Comparison of ENCODE assay signal across 12 cellular contexts in the genomic region with DNA sequence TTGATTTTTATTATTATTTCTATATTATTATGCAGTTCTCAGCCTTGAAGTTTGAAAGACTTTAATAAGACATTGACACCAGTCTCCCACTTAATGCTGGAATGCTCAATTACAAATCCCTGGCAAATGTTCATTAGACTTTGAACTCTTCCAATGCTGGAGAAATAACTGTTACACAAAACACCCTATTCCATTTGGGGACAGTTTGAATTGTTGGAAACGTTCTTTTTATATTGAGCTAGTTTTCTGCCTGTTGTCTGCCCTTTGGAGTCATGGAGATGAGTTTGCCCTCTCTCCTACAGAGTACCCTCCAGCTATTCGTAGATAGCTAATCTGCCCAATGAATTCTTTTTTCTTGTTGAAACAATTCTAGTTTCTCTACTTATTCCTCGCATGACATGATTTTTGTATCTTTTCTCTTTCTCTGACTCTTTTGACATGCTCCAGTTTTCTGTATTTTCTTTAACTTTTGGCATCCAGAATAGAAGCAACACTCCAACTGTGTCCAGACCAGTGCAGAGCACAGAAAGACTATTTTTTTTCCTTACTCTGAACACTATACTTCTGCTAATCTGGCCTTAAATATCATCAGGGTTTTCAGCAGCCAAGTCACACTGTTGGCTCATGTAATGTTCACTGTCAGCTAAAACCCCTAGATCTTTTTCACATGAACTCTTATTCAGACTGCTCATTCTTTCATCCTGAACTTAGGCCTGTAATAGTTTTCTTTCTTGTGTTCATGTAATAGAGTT.
DNase-seq lines count a peak whose midpoint lies in the region; ATAC-seq and TF ChIP-seq lines count a peak whose summit lies in the region.
"Had no signal": no experiment of that assay in that cellular context is flagged by ENCODE, and none has a peak within 500 bp of the region (broad histone marks: within the 10 kb centered on the region; RNA-seq: fewer than 3 reads in every experiment).

No MANE protein-coding gene starts in this region.

- H3K4me1 ChIP-seq in adipocyte (ENCODE audit: control insufficient read depth, insufficient read depth, low read length) (peaks cover 36% of the 10 kb centered on the region), heart left ventricle (peaks cover 0 to 31% (median 14%) of the 10 kb centered on the region in 12 donors), neuron (ENCODE audit: insufficient read depth, low read length) (peaks cover 17% of the 10 kb centered on the region), upper lobe of left lung (peaks cover 5 to 17% (median 10%) of the 10 kb centered on the region in 4 donors), prostate gland (replicated peaks) (no peaks in the 10 kb centered on the region)

- no peak for TF ChIP-seq POLR2A in heart left ventricle (IDR thresholded peaks at IDR 0.05)
- no peak for TF ChIP-seq POLR2A in upper lobe of left lung (IDR thresholded peaks at IDR 0.05)
- no peak for TF ChIP-seq POLR2A in prostate gland (IDR thresholded peaks at IDR 0.05)

- TF ChIP-seq EP300 in upper lobe of left lung (IDR thresholded peaks at IDR 0.05) = no peak

- H3K9ac ChIP-seq in adipocyte (ENCODE audit: low read length) = peak overlapping the region; percentile 50

- H3K27me3 ChIP-seq in adipocyte (replicated peaks; ENCODE audit: control insufficient read depth, insufficient read depth, low read length) (no peaks in the 10 kb centered on the region), heart left ventricle (no peaks in the 10 kb centered on the region), neuron (ENCODE audit: insufficient read depth, low read length) (no peaks in the 10 kb centered on the region), upper lobe of left lung (no peaks in the 10 kb centered on the region), prostate gland (replicated peaks; ENCODE audit: insufficient read depth) (no peaks in the 10 kb centered on the region)

- ATAC-seq in heart left ventricle (peak; percentile 47 to 69 (median 55)), upper lobe of left lung (ENCODE audit: low FRiP score in 2 of 2) (peak in 1 of 2 donors; percentile 39), HG03571 (IDR thresholded peaks at IDR 0.05; ENCODE audit: unreplicated experiment) (no peak)

- TF ChIP-seq CTCF in heart left ventricle (IDR thresholded peaks at IDR 0.05) (no peak), upper lobe of left lung (IDR thresholded peaks at IDR 0.05) (no peak), prostate gland (IDR thresholded peaks at IDR 0.05) (no peak)

- DNase-seq in adipocyte (ENCODE audit: low read depth) (no peak), heart left ventricle (no peak), upper lobe of left lung (no peak), prostate gland (ENCODE audit: low spot score) (no peak), NCI-H146 treated with DMSO at 0.1 percent for 48 hours (lab: John Stamatoyannopoulos, UW; ENCODE audit: unreplicated experiment) (no peak)
- no peak for DNase-seq in stimulated activated naive CD4-positive, alpha-beta T cell treated with Interleukin-2 at 50 U/mL for 16 hours (lab: John Stamatoyannopoulos, UW)
- DNase-seq: activated gamma-delta T cell treated with Interleukin-2 at 50 U/mL for 16 hours, mammary epithelial cell, NCI-H2171, PC-9 had no signal

- 69 to 77% (median 73%) methylated on average over 3 of the region's 3 CpGs for WGBS in heart left ventricle, 4 donors
- WGBS in upper lobe of left lung, 2 donors = 70 to 83% methylated on average over 3 of the region's 3 CpGs
- 50% methylated on average over 3 of the region's 3 CpGs for WGBS in prostate gland

- no peaks in the 10 kb centered on the region for H3K9me3 ChIP-seq in adipocyte (ENCODE audit: control insufficient read depth, low read length)
- no peaks in the 10 kb centered on the region for H3K9me3 ChIP-seq in heart left ventricle
- H3K9me3 ChIP-seq in neuron (ENCODE audit: low read length) = no peaks in the 10 kb centered on the region
- H3K9me3 ChIP-seq in upper lobe of left lung = no peaks in the 10 kb centered on the region
- H3K9me3 ChIP-seq in prostate gland = no peaks in the 10 kb centered on the region

- H2AFZ ChIP-seq in neuron (ENCODE audit: low read depth, low read length) = peak overlapping the region; percentile 90
- H2AFZ ChIP-seq: PC-9 had no signal

- H3K36me3 ChIP-seq in adipocyte (ENCODE audit: control insufficient read depth, insufficient read depth, low read length, severe bottlenecking) = no peaks in the 10 kb centered on the region
- no peaks in the 10 kb centered on the region for H3K36me3 ChIP-seq in heart left ventricle
- H3K36me3 ChIP-seq in neuron (ENCODE audit: insufficient read depth, low read length) = no peaks in the 10 kb centered on the region
- no peaks in the 10 kb centered on the region for H3K36me3 ChIP-seq in upper lobe of left lung
- H3K36me3 ChIP-seq in prostate gland = no peaks in the 10 kb centered on the region

- intact Hi-C loops in heart left ventricle (cut with DNase I) (loop anchor here in 2 of 10 donors (5.0 kb wide), 2 partner anchors 42 to 57 kb away; no protein-coding TSS in a partner anchor), prostate gland (cut with DNase I) (no loop called here)

- peak overlapping the region; percentile 48 to 80 (median 64) for H3K27ac ChIP-seq in heart left ventricle
- peak overlapping the region; percentile 36 to 79 (median 52) for H3K27ac ChIP-seq in upper lobe of left lung
- H3K27ac ChIP-seq in prostate gland = peak overlapping the region in 1 of 2 donors; percentile 55
- H3K27ac ChIP-seq: PC-9 had no signal

- H3K4me3 ChIP-seq in adipocyte (ENCODE audit: low read length) (no peak overlapping the region), heart left ventricle (peak overlapping the region in 1 of 12 donors; percentile 3), neuron (ENCODE audit: low read length) (peak overlapping the region; percentile 39), upper lobe of left lung (no peak overlapping the region), prostate gland (no peak overlapping the region)
- H3K4me3 ChIP-seq: PC-9 had no signal
